In genomic region chr18:9613550-9614400, GRCh38 we compare ENCODE assay signal across 1 cellular context.
A peak's percentile ranks its signal among the peaks of the same experiment; 100 is the strongest.
TF ChIP-seq lines count a peak whose summit lies in the region.

No MANE protein-coding gene starts in this region.

TF ChIP-seq in HepG2, 621 proteins besides CTCF, POLR2A, EP300 and RAD21 (continued from another document and continues in another):
- TF ChIP-seq, protein P1, sequence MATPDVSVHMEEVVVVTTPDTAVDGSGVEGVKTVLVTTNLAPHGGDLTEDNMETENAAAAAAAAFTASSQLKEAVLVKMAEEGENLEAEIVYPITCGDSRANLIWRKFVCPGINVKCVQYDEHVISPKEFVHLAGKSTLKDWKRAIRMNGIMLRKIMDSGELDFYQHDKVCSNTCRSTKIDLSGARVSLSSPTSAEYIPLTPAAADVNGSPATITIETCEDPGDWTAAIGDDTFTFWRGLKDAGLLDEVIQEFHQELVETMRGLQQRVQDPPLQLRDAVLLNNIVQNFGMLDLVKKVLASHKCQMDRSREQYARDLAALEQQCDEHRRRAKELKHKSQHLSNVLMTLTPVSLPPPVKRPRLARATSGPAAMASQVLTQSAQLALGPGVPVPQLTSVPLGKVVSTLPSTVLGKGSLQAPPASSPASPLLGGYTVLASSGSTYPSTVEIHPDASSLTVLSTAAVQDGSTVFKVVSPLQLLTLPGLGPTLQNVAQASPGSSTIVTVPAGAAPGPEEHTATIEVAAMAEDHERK (CRISPR knock-in tag; IDR thresholded peaks at IDR 0.05; ENCODE audit: low read depth): no peak
- TF ChIP-seq ESRRA (CRISPR knock-in tag; IDR thresholded peaks at IDR 0.05; ENCODE audit: low read depth): no peak
- no peak for TF ChIP-seq GTF2F1 (IDR thresholded peaks at IDR 0.05; ENCODE audit: low read length)
- TF ChIP-seq ZC3H13 (CRISPR knock-in tag; IDR thresholded peaks at IDR 0.05): no peak
- TF ChIP-seq ZNF766 (CRISPR knock-in tag; IDR thresholded peaks at IDR 0.05; ENCODE audit: borderline replicate concordance): no peak
- no peak for TF ChIP-seq KDM5B (CRISPR knock-in tag; IDR thresholded peaks at IDR 0.05; ENCODE audit: borderline replicate concordance)
- TF ChIP-seq KAT7 (CRISPR knock-in tag; IDR thresholded peaks at IDR 0.05; ENCODE audit: borderline replicate concordance): no peak
- TF ChIP-seq ZBED4 (CRISPR knock-in tag; IDR thresholded peaks at IDR 0.05; ENCODE audit: borderline replicate concordance): no peak
- 0 out of 2 replicates have a peak, but pooled peaks have one; percentile 48 for TF ChIP-seq ZNF709 (CRISPR knock-in tag; IDR thresholded peaks at IDR 0.05)
- TF ChIP-seq MLXIP (CRISPR knock-in tag; IDR thresholded peaks at IDR 0.05; ENCODE audit: borderline replicate concordance): no peak
- no peak for TF ChIP-seq ZNF75D (CRISPR knock-in tag; IDR thresholded peaks at IDR 0.05; ENCODE audit: borderline replicate concordance)
- TF ChIP-seq SALL1 (CRISPR knock-in tag; IDR thresholded peaks at IDR 0.05): no peak; the same call in 1 of the 2 replicates
- 0 out of 2 replicates have a peak, but pooled peaks have one; percentile 9 for TF ChIP-seq IRX3 (CRISPR knock-in tag; IDR thresholded peaks at IDR 0.05; ENCODE audit: borderline replicate concordance, low read depth)
- TF ChIP-seq ZNF746 (CRISPR knock-in tag; IDR thresholded peaks at IDR 0.05): no peak
- TF ChIP-seq NR2C2 (CRISPR knock-in tag; IDR thresholded peaks at IDR 0.05; ENCODE audit: borderline replicate concordance): no peak
- TF ChIP-seq ZNF597 (CRISPR knock-in tag; IDR thresholded peaks at IDR 0.05): no peak
- no peak for TF ChIP-seq ZNF136 (CRISPR knock-in tag; IDR thresholded peaks at IDR 0.05; ENCODE audit: low read depth)
- TF ChIP-seq MTF1 (CRISPR knock-in tag; IDR thresholded peaks at IDR 0.05): no peak
- no peak for TF ChIP-seq HOXA7 (CRISPR knock-in tag; IDR thresholded peaks at IDR 0.05)
- TF ChIP-seq, protein P2, sequence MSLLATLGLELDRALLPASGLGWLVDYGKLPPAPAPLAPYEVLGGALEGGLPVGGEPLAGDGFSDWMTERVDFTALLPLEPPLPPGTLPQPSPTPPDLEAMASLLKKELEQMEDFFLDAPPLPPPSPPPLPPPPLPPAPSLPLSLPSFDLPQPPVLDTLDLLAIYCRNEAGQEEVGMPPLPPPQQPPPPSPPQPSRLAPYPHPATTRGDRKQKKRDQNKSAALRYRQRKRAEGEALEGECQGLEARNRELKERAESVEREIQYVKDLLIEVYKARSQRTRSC (CRISPR knock-in tag; IDR thresholded peaks at IDR 0.05; ENCODE audit: low read depth): no peak
- TF ChIP-seq NFAT5 (CRISPR knock-in tag; IDR thresholded peaks at IDR 0.05): no peak
- no peak for TF ChIP-seq GFI1 (CRISPR knock-in tag; IDR thresholded peaks at IDR 0.05; ENCODE audit: borderline replicate concordance)
- no peak for TF ChIP-seq NR0B2 (CRISPR knock-in tag; IDR thresholded peaks at IDR 0.05)
- no peak for TF ChIP-seq ZSCAN21 (CRISPR knock-in tag; IDR thresholded peaks at IDR 0.05; ENCODE audit: borderline replicate concordance)
- TF ChIP-seq ZNF20 (CRISPR knock-in tag; IDR thresholded peaks at IDR 0.05): no peak
- no peak for TF ChIP-seq TBX3 (IDR thresholded peaks at IDR 0.05; ENCODE audit: borderline replicate concordance)
- no peak for TF ChIP-seq ZNF180 (CRISPR knock-in tag; IDR thresholded peaks at IDR 0.05; ENCODE audit: borderline replicate concordance, low read depth)
- TF ChIP-seq BATF2 (CRISPR knock-in tag; IDR thresholded peaks at IDR 0.05): no peak
- TF ChIP-seq KLF9 (CRISPR knock-in tag; IDR thresholded peaks at IDR 0.05; ENCODE audit: low read depth): no peak
- peak; percentile 45; the same call in 1 of the 2 replicates for TF ChIP-seq TBX2 (CRISPR knock-in tag; IDR thresholded peaks at IDR 0.05; ENCODE audit: borderline replicate concordance)
- peak; percentile 39; the same call in 1 of the 2 replicates for TF ChIP-seq ZNF788 (CRISPR knock-in tag; IDR thresholded peaks at IDR 0.05; ENCODE audit: borderline replicate concordance)
- 0 out of 2 replicates have a peak, but pooled peaks have one; percentile 39 for TF ChIP-seq ZNF747 (CRISPR knock-in tag; IDR thresholded peaks at IDR 0.05; ENCODE audit: borderline replicate concordance)
- no peak for TF ChIP-seq ZFP36L1 (CRISPR knock-in tag; IDR thresholded peaks at IDR 0.05)
- TF ChIP-seq, protein P3, sequence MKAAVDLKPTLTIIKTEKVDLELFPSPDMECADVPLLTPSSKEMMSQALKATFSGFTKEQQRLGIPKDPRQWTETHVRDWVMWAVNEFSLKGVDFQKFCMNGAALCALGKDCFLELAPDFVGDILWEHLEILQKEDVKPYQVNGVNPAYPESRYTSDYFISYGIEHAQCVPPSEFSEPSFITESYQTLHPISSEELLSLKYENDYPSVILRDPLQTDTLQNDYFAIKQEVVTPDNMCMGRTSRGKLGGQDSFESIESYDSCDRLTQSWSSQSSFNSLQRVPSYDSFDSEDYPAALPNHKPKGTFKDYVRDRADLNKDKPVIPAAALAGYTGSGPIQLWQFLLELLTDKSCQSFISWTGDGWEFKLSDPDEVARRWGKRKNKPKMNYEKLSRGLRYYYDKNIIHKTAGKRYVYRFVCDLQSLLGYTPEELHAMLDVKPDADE (CRISPR knock-in tag; IDR thresholded peaks at IDR 0.05): no peak
- no peak for TF ChIP-seq SP1 (IDR thresholded peaks at IDR 0.05)
- no peak for TF ChIP-seq SP1 (CRISPR knock-in tag; IDR thresholded peaks at IDR 0.05)
- 0 out of 2 replicates have a peak, but pooled peaks have one; percentile 35 for TF ChIP-seq MEF2D (CRISPR knock-in tag; IDR thresholded peaks at IDR 0.05)
- TF ChIP-seq KLF11 (CRISPR knock-in tag; IDR thresholded peaks at IDR 0.05): no peak
- TF ChIP-seq ETV5 (CRISPR knock-in tag; IDR thresholded peaks at IDR 0.05; ENCODE audit: borderline replicate concordance): no peak
- no peak for TF ChIP-seq CREB3 (CRISPR knock-in tag; IDR thresholded peaks at IDR 0.05)
- TF ChIP-seq, protein P4, sequence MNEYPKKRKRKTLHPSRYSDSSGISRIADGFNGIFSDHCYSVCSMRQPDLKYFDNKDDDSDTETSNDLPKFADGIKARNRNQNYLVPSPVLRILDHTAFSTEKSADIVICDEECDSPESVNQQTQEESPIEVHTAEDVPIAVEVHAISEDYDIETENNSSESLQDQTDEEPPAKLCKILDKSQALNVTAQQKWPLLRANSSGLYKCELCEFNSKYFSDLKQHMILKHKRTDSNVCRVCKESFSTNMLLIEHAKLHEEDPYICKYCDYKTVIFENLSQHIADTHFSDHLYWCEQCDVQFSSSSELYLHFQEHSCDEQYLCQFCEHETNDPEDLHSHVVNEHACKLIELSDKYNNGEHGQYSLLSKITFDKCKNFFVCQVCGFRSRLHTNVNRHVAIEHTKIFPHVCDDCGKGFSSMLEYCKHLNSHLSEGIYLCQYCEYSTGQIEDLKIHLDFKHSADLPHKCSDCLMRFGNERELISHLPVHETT (CRISPR knock-in tag; conservative IDR thresholded peaks at IDR 0.05): no peak
